Comparison of ENCODE assay signal across 15 cellular contexts in the genomic region with DNA sequence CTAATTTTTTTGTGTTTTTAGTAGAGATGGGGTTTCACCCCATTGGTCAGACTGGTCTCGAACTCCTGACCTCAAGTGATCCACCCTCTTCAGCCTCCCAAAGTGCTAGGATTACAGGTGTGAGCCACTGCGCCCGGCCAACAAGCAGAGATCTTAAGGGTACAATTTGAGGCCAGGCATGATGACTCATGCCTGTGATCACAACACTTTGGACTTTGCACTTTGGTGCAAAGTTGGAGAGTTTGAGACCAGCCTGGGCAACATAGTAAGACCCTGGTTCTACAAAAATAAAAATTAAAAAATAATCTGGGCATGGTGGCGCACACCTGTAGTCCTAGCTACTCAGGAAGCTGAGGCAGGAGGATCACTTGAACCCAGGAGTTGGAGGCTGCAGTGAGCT. TPM values are rescaled to one million over a fixed set of nuclear protein-coding genes. Genes with fewer than 3 reads are reported as not detected.
"Had no signal": no experiment of that assay in that cellular context is flagged by ENCODE, and none has a peak within 500 bp of the region (broad histone marks: within the 10 kb centered on the region; RNA-seq: fewer than 3 reads in every experiment).

No MANE protein-coding gene starts in this region.

RNA-seq across cellular contexts. Expression of gene SULT2B1, which starts 32.5 kb away (rescaled TPM):
- total RNA-seq: activated B cell treated with CpG ODN at 0.5 μM for 24 hours; activated CD4-positive, alpha-beta memory T cell treated with anti-CD3 and anti-CD28 coated beads for 36 hours; activated CD4-positive, alpha-beta T cell treated with anti-CD3 and anti-CD28 coated beads, Interleukin-2, amount 10 ng/mL, durations not matched to agents 24 days and 14 days; activated CD8-positive, alpha-beta memory T cell treated with anti-CD3 and anti-CD28 coated beads for 36 hours; activated CD8-positive, alpha-beta T cell treated with anti-CD3 and anti-CD28 coated beads for 36 hours; activated naive CD4-positive, alpha-beta T cell treated with anti-CD3 and anti-CD28 coated beads for 36 hours; activated naive CD4-positive, alpha-beta T cell treated with anti-CD3 and anti-CD28 coated beads, Interleukin-2, amount 50 U/mL, for 72 hours; activated naive CD8-positive, alpha-beta T cell treated with anti-CD3 and anti-CD28 coated beads for 36 hours; activated T-cell treated with anti-CD3 and anti-CD28 coated beads, Interleukin-2, amount 50 U/mL, for 4 hours; activated T-cell treated with anti-CD3 and anti-CD28 coated beads, Interleukin-2, amount 50 U/mL, for 72 hours; activated T-helper 1 cell treated with anti-CD3 and anti-CD28 coated beads, Interleukin-12 subunit alpha, Interleukin-12 subunit beta, Interleukin-2, Interleukin-4 antibody, amounts not matched to agents 30 ng/mL and 10 ng/mL and 1 ng/mL, durations not matched to agents 14 hours and 24 hours and 36 hours; activated T-helper 17 cell treated with anti-CD3 and anti-CD28 coated beads, Interleukin-2, amount 50 U/mL, for 72 hours; aorta; astrocyte; cerebellum had no signal
